1 cellular context compared by ENCODE assay signal in the genomic region with DNA sequence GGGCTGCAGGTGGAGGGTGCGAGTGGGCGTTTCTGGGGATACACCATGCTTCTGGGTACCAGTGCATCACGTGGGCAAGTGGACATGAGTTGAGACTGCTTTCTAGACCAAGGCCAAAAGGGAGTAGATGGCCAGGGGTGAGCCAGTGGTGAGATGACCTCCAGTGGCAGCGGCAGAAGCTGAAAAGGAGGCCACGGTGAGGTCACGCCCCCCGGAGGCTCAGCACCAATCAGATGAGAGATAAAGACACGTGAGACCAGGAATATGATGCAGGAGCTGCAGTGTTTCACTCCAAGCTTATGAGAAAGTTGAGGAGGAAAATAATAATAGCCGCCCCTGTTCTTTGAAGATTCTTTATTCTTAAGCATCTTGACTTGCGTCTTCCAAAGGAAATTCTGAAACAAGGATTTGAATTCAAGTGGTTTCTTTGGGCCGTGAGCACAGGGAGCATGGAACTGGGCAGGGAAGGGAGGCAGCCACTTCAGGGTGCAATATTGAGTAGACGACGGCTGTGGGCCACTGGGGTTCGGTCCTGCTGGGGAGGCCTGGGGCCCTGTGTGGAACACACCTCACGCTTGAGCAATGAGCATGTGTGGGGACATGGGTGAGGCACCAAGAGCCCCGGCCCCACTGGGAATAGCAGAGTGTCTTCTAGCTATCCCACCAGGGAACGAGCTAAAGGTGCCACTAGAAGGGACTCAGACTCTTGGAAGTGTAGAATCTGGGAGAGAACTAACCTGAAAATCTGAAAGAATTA.
TF ChIP-seq lines count a peak whose summit lies in the region.

No MANE protein-coding gene starts in this region.

TF ChIP-seq in H1, 55 proteins besides CTCF, POLR2A, EP300 and RAD21:
- TF ChIP-seq KDM5A (IDR thresholded peaks at IDR 0.05; ENCODE audit: low read length) = no peak
- TF ChIP-seq E2F6 (IDR thresholded peaks at IDR 0.05) = 0 out of 2 replicates have a peak, but pooled peaks have one; percentile 16
- TF ChIP-seq MAX (IDR thresholded peaks at IDR 0.05) = 0 out of 2 replicates have a peak, but pooled peaks have one; percentile 13
